20 cellular contexts compared by ENCODE assay signal in the genomic region with DNA sequence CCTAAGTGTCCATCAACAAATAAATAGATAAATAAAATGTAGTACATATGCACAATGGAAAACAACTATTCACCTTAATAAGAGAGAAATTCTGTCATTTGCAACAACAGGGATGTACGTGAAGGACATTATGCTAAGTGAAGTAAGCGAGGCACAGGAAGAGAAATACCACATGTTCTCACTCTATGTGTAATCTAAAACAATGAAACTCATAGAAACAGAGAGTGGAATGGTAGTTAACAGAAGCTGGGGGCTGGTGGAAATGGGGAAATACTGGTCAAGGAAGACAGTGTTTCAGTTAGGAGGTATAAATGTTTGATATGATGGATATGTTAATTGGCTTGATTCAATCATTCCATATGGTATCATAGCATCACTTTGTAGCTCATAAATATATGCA. TPM values are rescaled to one million over a fixed set of nuclear protein-coding genes. Genes with fewer than 3 reads are reported as not detected.
DNase-seq lines count a peak whose midpoint lies in the region; ATAC-seq, FAIRE-seq and TF ChIP-seq lines count a peak whose summit lies in the region.
"Had no signal": no experiment of that assay in that cellular context is flagged by ENCODE, and none has a peak within 500 bp of the region (broad histone marks: within the 10 kb centered on the region; RNA-seq: fewer than 3 reads in every experiment).

No MANE protein-coding gene starts in this region.

- no peak for TF ChIP-seq EP300 in K562 (IDR thresholded peaks at IDR 0.05; ENCODE audit: low read length)

- H3K27me3 ChIP-seq in K562 (ENCODE audit: control insufficient read depth in 2 of 2, insufficient read depth in 2 of 2, low read length in 2 of 2), result no peaks in the 10 kb centered on the region
- no peaks in the 10 kb centered on the region for H3K27me3 ChIP-seq in adrenal gland
- H3K27me3 ChIP-seq: brain microvascular endothelial cell, sigmoid colon had no signal

- FAIRE-seq in K562 (lab: Jason Lieb, UNC), result no peak

- H3K9me3 ChIP-seq in K562 (replicated peaks; ENCODE audit: control insufficient read depth, insufficient read depth, low read depth, low read length) (no peaks in the 10 kb centered on the region; the same call in 1 of the 2 replicates), adrenal gland (replicated peaks in 1 of 3) (no peaks in the 10 kb centered on the region)
- H3K9me3 ChIP-seq: sigmoid colon, thoracic aorta had no signal

- H3K27ac ChIP-seq in K562 (ENCODE audit: extremely low read depth, low read depth, low read length), result peak overlapping the region; percentile 95
- H3K27ac ChIP-seq in substantia nigra (ENCODE audit: low read depth, low read length, poor library complexity, severe bottlenecking), result no peak overlapping the region
- no peak overlapping the region for H3K27ac ChIP-seq in adrenal gland
- H3K27ac ChIP-seq: brain microvascular endothelial cell, sigmoid colon, thoracic aorta, WERI-Rb-1 had no signal

- no peaks in the 10 kb centered on the region for H3K9me1 ChIP-seq in K562 (ENCODE audit: control insufficient read depth, insufficient read depth, low read length)

- H3K4me1 ChIP-seq in K562 (replicated peaks in 1 of 2; ENCODE audit: control insufficient read depth in 2 of 2, insufficient read depth in 2 of 2, low read length in 2 of 2) (peaks cover 8 to 59% of the 10 kb centered on the region in 2 experiments), adrenal gland (replicated peaks in 1 of 2) (peaks cover 0 to 6% of the 10 kb centered on the region in 2 donors)

- H3K9me3 Mint-ChIP-seq in stimulated activated naive CD8-positive, alpha-beta T cell treated with anti-CD3 and anti-CD28 coated beads, Interleukin-15, amount 100 ng/mL, for 72 hours, result no peaks in the 10 kb centered on the region
- H3K9me3 Mint-ChIP-seq: activated T-helper 2 cell treated with anti-CD3 and anti-CD28 coated beads, Interferon-gamma antibody, Interleukin-2, Interleukin-4, amounts not matched to agents 10 μg/mL and 5 μg/mL and 100 μg/mL, durations not matched to agents 14 hours and 24 hours and 36 hours; endodermal cell; neural crest cell had no signal

- 13% methylated on average over 2 of the region's 2 CpGs for WGBS in K562 (ENCODE audit: insufficient coverage, low coverage, missing lambda C conversion rate)
- WGBS in adrenal gland, 4 donors, result 37 to 65% (median 56%) methylated on average over 2 of the region's 2 CpGs

- CTCF ChIA-PET in K562 (lab: Yijun Ruan, JAX; ENCODE audit: low intra/inter-chr PET ratio), result no interaction called here

- no peak for DNase-seq in stimulated activated naive CD8-positive, alpha-beta T cell treated with anti-CD3 and anti-CD28 coated beads, Interleukin-15, amount 100 ng/mL, for 72 hours
- DNase-seq in stimulated activated naive CD8-positive, alpha-beta T cell treated with anti-CD3 and anti-CD28 coated beads, Interleukin-15, Interleukin-2, amounts not matched to agents 100 U/mL and 50 U/mL, for 24 hours, result no peak
- peak; percentile 54 for DNase-seq in NB4 (ENCODE audit: low read depth)
- no peak for DNase-seq in K562 (ENCODE audit: extremely low read depth in 1 of 4, low spot score in 3 of 4)
- DNase-seq in substantia nigra (lab: John Stamatoyannopoulos, UW), result no peak
- no peak for DNase-seq in adrenal gland
- DNase-seq: brain microvascular endothelial cell, DMS79 treated with DMSO at 0.1 percent for 48 hours, H7, NCI-H1436 treated with DMSO at 0.1 percent for 48 hours, NCI-H774, posterior cingulate gyrus, SHP77 treated with DMSO at 0.1 percent for 48 hours, sigmoid colon, WERI-Rb-1 had no signal

- H3K4me1 Mint-ChIP-seq in stimulated activated naive CD8-positive, alpha-beta T cell treated with anti-CD3 and anti-CD28 coated beads, Interleukin-15, amount 100 ng/mL, for 72 hours, result peaks cover 15% of the 10 kb centered on the region

- peak overlapping the region in 1 of 2 experiments; percentile 72; a peak in 2 of 4 replicates for H3K9ac ChIP-seq in K562 (ENCODE audit: insufficient read depth in 1 of 2, low read depth in 2 of 2, low read length in 2 of 2)

- H3K27me3 Mint-ChIP-seq in stimulated activated naive CD8-positive, alpha-beta T cell treated with anti-CD3 and anti-CD28 coated beads, Interleukin-15, amount 100 ng/mL, for 72 hours, result no peaks in the 10 kb centered on the region

- H3K27ac Mint-ChIP-seq in stimulated activated naive CD8-positive, alpha-beta T cell treated with anti-CD3 and anti-CD28 coated beads, Interleukin-15, amount 100 ng/mL, for 72 hours, result no peak overlapping the region

- peaks cover 51% of the 10 kb centered on the region for H3K79me2 ChIP-seq in K562 (ENCODE audit: control insufficient read depth, insufficient read depth, low read length)

- no peaks in the 10 kb centered on the region for H3K36me3 ChIP-seq in K562 (ENCODE audit: control insufficient read depth, insufficient read depth, low read length)
- H3K36me3 ChIP-seq in adrenal gland (replicated peaks in 1 of 2), result no peaks in the 10 kb centered on the region
- H3K36me3 ChIP-seq: brain microvascular endothelial cell, sigmoid colon, thoracic aorta, WERI-Rb-1 had no signal

- H3K4me2 ChIP-seq in K562 (ENCODE audit: insufficient read depth, low read length), result peak overlapping the region; percentile 68; the same call in 1 of the 2 replicates

- H3K4me3 ChIP-seq in NB4 (ENCODE audit: low read depth, low read length), result no peak overlapping the region
- H3K4me3 ChIP-seq in K562, result no peak overlapping the region
- H3K4me3 ChIP-seq in adrenal gland, result no peak overlapping the region
- H3K4me3 ChIP-seq: sigmoid colon, thoracic aorta had no signal

- TF ChIP-seq CTCF in NB4 (IDR thresholded peaks at IDR 0.05; ENCODE audit: low read depth, low read length) (no peak), K562 (IDR thresholded peaks at IDR 0.05 in 2 of 3, conservative IDR thresholded peaks at IDR 0.05 in 1 of 3; ENCODE audit: insufficient read depth in 2 of 3, low read depth in 1 of 3, low read length in 3 of 3) (no peak), adrenal gland (IDR thresholded peaks at IDR 0.05) (no peak)

- peak overlapping the region; percentile 32; the same call in 1 of the 2 replicates for H2AFZ ChIP-seq in K562 (ENCODE audit: low read depth, low read length)

- no peak for TF ChIP-seq RAD21 in K562 (CRISPR knock-in tag; conservative IDR thresholded peaks at IDR 0.05 in 1 of 2, IDR thresholded peaks at IDR 0.05 in 1 of 2)

- no peak for TF ChIP-seq POLR2A in NB4 (IDR thresholded peaks at IDR 0.05; ENCODE audit: extremely low read depth, insufficient read length)
- no peak for TF ChIP-seq POLR2A in K562 (conservative IDR thresholded peaks at IDR 0.05)
- TF ChIP-seq POLR2A in adrenal gland (IDR thresholded peaks at IDR 0.05), result no peak

- intact Hi-C loops in K562 (cut with micrococcal nuclease), result loop anchor here (2.0 to 5.0 kb wide), 3 partner anchors 44 to 384 kb away; a partner anchor contains a TSS
- intact Hi-C loops in adrenal gland (cut with DNase I), result no loop called here

- no TSS peak for BruUV-seq in K562 (replicated peaks; lab: Mats Ljungman, UMichigan)

- no peak overlapping the region for H3K4me3 Mint-ChIP-seq in stimulated activated naive CD8-positive, alpha-beta T cell treated with anti-CD3 and anti-CD28 coated beads, Interleukin-15, amount 100 ng/mL, for 72 hours
- H3K4me3 Mint-ChIP-seq: endodermal cell, neural crest cell had no signal

- H4K20me1 ChIP-seq in K562 (replicated peaks; ENCODE audit: control insufficient read depth, insufficient read depth, low read length), result no peaks in the 10 kb centered on the region

- peak; percentile 56 for ATAC-seq in stimulated activated naive CD8-positive, alpha-beta T cell treated with anti-CD3 and anti-CD28 coated beads, Interleukin-15, amount 100 ng/mL, for 72 hours
- ATAC-seq in stimulated activated naive CD8-positive, alpha-beta T cell treated with anti-CD3 and anti-CD28 coated beads, Interleukin-15, Interleukin-2, amounts not matched to agents 100 U/mL and 50 U/mL, for 24 hours, result no peak
- ATAC-seq in K562, result no peak
- no peak for ATAC-seq in HG02852 (IDR thresholded peaks at IDR 0.05; ENCODE audit: unreplicated experiment)

- in situ Hi-C loops in K562 (cut with MboI), result no loop called here

- POLR2A ChIA-PET in K562 (lab: Yijun Ruan, JAX), result interaction anchor here (1.6 kb wide), 1 partner anchor 19 kb away, joined by 3 read pairs; no protein-coding TSS in a partner anchor

TF ChIP-seq in K562, 482 proteins besides CTCF, POLR2A, EP300 and RAD21 (continues in another document):
- TF ChIP-seq ZNF699 (CRISPR knock-in tag; IDR thresholded peaks at IDR 0.05; ENCODE audit: insufficient replicate concordance) (no peak), HNRNPK (IDR thresholded peaks at IDR 0.05; ENCODE audit: low read depth, low read length, poor library complexity, severe bottlenecking) (no peak), ELF4 (CRISPR knock-in tag; IDR thresholded peaks at IDR 0.05) (0 out of 2 replicates have a peak, but pooled peaks have one; percentile 6), ZNF76 (CRISPR knock-in tag; IDR thresholded peaks at IDR 0.05; ENCODE audit: borderline replicate concordance) (no peak), POLR2AphosphoS5 (IDR thresholded peaks at IDR 0.05; ENCODE audit: control insufficient read depth, insufficient read depth, low read depth, low read length) (no peak)

RNA-seq across cellular contexts. Expression of a gene that starts 43.1 kb away (rescaled TPM):
- 106 and 313 TPM in 2 replicates for total RNA-seq in K562 (2011; cell fraction: chromatin; rRNA removed; ENCODE audit: low replicate concordance)
- total RNA-seq in K562 (2011; cell fraction: nucleolus; rRNA removed), result 71.9 and 88.4 TPM in 2 replicates
- 146 and 153 TPM in 2 replicates for total RNA-seq in K562 (2011; cell fraction: nucleoplasm; rRNA removed)
- total RNA-seq in K562 (2014; rRNA removed) (96.3 and 118 TPM in 2 replicates), K562 (2014; rRNA removed; fragmentation: Illumina TruSeq; extraction: Trizol) (226 and 276 TPM in 2 replicates), K562 (2015; rRNA removed; fragmentation: Illumina TruSeq; extraction: Trizol) (118 and 129 TPM in 2 replicates), K562 (2021) (130 and 134 TPM in 2 replicates), adrenal gland (10 to 100 TPM in 4 of 8 donors, 1 to 10 TPM in 4; 8.9 to 27.8 (median 10.1) TPM)
- polyA plus RNA-seq in K562 (2011; rRNA removed) (170 and 244 TPM in 2 replicates), K562 (2014; fragmentation: Illumina TruSeq; extraction: Trizol) (172 and 178 TPM in 2 replicates), K562 (2014; fragmentation: Nextera tagmentation; extraction: Ambion mirVana) (100 to 1,000 TPM; 553 to 688 TPM), K562 (2014; rRNA removed) (143 and 153 TPM in 2 replicates), adrenal gland (10 to 100 TPM in 1 of 3 donors, 1 to 10 TPM in 2; 7.7 to 12.4 (median 8.1) TPM)
- polyA plus RNA-seq in K562 (2011; cell fraction: cytosol; rRNA removed), result 44.4 and 98.4 TPM in 2 replicates
- polyA plus RNA-seq in K562 (2011; cell fraction: nucleus; rRNA removed), result 65.4 and 97.9 TPM in 2 replicates
- polyA plus RNA-seq in K562 (2012), result 85.7 and 127 TPM in 2 replicates
- 304 and 306 TPM in 2 replicates for polyA minus RNA-seq in K562 (2011; rRNA and poly(A)+ RNA removed)
- polyA minus RNA-seq in K562 (2011; cell fraction: cytosol; rRNA and poly(A)+ RNA removed), result 57.3 and 86.6 TPM in 2 replicates
- polyA minus RNA-seq in K562 (2011; cell fraction: nucleus; rRNA and poly(A)+ RNA removed), result 110 and 254 TPM in 2 replicates
